ENCODE assay signal across 8 cellular contexts in the genomic region with DNA sequence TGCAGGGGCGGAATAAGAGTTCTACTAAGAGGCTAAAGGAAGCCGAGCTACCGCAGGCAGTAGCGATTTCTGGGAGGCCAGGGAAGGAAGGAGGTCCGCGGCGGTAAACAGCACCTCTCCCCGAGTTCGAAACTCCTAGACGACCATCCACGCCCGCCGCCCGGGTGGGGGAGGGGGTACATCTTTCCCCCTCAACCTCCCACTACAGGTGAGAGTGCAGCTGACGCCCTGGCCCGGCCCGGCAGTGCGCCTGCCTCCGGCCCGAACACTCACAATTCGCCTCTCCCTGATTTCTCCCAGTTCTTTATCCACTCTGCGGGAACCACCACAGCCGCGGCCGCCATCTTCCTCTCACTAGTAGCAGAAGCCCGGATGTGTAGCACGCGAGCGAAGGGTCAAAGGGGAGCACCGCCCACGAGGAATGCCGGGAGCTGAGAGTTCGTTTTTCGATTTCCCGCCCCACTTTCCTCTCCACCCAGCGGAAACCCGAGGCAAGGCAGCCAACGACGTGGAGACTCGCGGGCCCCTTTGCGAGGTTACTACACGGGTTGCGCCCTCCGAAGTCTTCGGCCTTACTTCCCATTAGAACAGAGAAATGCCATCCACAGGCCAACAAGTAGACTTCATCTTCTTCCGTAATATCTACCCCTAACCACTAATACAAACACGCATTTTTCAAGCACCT. TPM values are rescaled to one million over a fixed set of nuclear protein-coding genes. Genes with fewer than 3 reads are reported as not detected.
A peak's percentile ranks its signal among the peaks of the same experiment; 100 is the strongest.
DNase-seq lines count a peak whose midpoint lies in the region; ATAC-seq and TF ChIP-seq lines count a peak whose summit lies in the region.

A gene with protein sequence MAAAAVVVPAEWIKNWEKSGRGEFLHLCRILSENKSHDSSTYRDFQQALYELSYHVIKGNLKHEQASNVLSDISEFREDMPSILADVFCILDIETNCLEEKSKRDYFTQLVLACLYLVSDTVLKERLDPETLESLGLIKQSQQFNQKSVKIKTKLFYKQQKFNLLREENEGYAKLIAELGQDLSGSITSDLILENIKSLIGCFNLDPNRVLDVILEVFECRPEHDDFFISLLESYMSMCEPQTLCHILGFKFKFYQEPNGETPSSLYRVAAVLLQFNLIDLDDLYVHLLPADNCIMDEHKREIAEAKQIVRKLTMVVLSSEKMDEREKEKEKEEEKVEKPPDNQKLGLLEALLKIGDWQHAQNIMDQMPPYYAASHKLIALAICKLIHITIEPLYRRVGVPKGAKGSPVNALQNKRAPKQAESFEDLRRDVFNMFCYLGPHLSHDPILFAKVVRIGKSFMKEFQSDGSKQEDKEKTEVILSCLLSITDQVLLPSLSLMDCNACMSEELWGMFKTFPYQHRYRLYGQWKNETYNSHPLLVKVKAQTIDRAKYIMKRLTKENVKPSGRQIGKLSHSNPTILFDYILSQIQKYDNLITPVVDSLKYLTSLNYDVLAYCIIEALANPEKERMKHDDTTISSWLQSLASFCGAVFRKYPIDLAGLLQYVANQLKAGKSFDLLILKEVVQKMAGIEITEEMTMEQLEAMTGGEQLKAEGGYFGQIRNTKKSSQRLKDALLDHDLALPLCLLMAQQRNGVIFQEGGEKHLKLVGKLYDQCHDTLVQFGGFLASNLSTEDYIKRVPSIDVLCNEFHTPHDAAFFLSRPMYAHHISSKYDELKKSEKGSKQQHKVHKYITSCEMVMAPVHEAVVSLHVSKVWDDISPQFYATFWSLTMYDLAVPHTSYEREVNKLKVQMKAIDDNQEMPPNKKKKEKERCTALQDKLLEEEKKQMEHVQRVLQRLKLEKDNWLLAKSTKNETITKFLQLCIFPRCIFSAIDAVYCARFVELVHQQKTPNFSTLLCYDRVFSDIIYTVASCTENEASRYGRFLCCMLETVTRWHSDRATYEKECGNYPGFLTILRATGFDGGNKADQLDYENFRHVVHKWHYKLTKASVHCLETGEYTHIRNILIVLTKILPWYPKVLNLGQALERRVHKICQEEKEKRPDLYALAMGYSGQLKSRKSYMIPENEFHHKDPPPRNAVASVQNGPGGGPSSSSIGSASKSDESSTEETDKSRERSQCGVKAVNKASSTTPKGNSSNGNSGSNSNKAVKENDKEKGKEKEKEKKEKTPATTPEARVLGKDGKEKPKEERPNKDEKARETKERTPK (N-terminal part only) (minus strand): TSS at position 374 of the 685 bp plus-strand sequence. CDS start 30 bp downstream, at position 344.

- 1% methylated on average over 48 of the region's 48 CpGs for WGBS in liver

- H3K9ac ChIP-seq in liver (ENCODE audit: low read depth in 1 of 2, low read length in 2 of 2): peak within 1 kb of the TSS; percentile 35 to 66

- H3K4me3 ChIP-seq in liver (ENCODE audit: low read depth in 1 of 3, low read length in 3 of 3): peak within 1 kb of the TSS; percentile 77 to 83 (median 78)

- H3K9me3 ChIP-seq in liver (ENCODE audit: control insufficient read depth in 4 of 4, low read length in 3 of 4): no peaks in the 10 kb centered on the region

- ATAC-seq in GM19351 (IDR thresholded peaks at IDR 0.05; ENCODE audit: unreplicated experiment) (peak; percentile 83), HG03558 (IDR thresholded peaks at IDR 0.05; ENCODE audit: extremely low read depth, unreplicated experiment) (peak; percentile 67)

- TF ChIP-seq CTCF in liver (IDR thresholded peaks at IDR 0.05; ENCODE audit: low read depth, low read length, missing input control): peak; percentile 43

- no peaks in the 10 kb centered on the region for H3K36me3 ChIP-seq in liver (ENCODE audit: control insufficient read depth in 4 of 4, insufficient read depth in 3 of 4, low read depth in 1 of 4, low read length in 3 of 4)

- no peaks in the 10 kb centered on the region for H3K27me3 ChIP-seq in liver (ENCODE audit: control insufficient read depth in 4 of 4, insufficient read depth in 4 of 4, low read length in 3 of 4)

- H3K4me1 ChIP-seq in liver (ENCODE audit: control insufficient read depth in 4 of 4, insufficient read depth in 4 of 4, low read length in 3 of 4): peaks cover 0 to 5% (median 4%) of the 10 kb centered on the region in 4 donors

- peak within 1 kb of the TSS; percentile 66 to 81 for H3K27ac ChIP-seq in liver (ENCODE audit: low read depth in 1 of 2, low read length in 2 of 2)

- peak; percentile 41 to 65 for TF ChIP-seq RAD21 in liver (IDR thresholded peaks at IDR 0.05)

- DNase-seq in CD1c-positive myeloid dendritic cell (ENCODE audit: extremely low spot score) (peak; percentile 90), NCI-H748 (lab: John Stamatoyannopoulos, UW; ENCODE audit: unreplicated experiment) (peak; percentile 93), dermis microvascular lymphatic vessel endothelial cell (ENCODE audit: low read depth in 2 of 2) (peak; percentile 62 to 81)
- peak; percentile 77 to 85 for DNase-seq in activated CD4-positive, alpha-beta T cell treated with anti-CD3 and anti-CD28 coated beads, Interleukin-2, amount 50 U/mL, for 48 hours
- DNase-seq in stimulated activated CD4-positive, alpha-beta T cell treated with anti-CD3 and anti-CD28 coated beads, Interleukin-4, amount 100 ng/mL, for 24 hours: peak; percentile 83

TF ChIP-seq in liver, 16 proteins besides CTCF, POLR2A, EP300 and RAD21:
- TF ChIP-seq RXRA (IDR thresholded peaks at IDR 0.05) (peak; percentile 24 to 30), GABPA (IDR thresholded peaks at IDR 0.05 in 1 of 2, conservative IDR thresholded peaks at IDR 0.05 in 1 of 2) (peak in 1 of 2 donors; percentile 65), TAF1 (conservative IDR thresholded peaks at IDR 0.05) (no peak), YY1 (IDR thresholded peaks at IDR 0.05) (peak; percentile 97), HNF4G (IDR thresholded peaks at IDR 0.05) (no peak), FOXA2 (IDR thresholded peaks at IDR 0.05) (no peak), SP1 (IDR thresholded peaks at IDR 0.05) (no peak), JUND (IDR thresholded peaks at IDR 0.05) (no peak), NR2F2 (IDR thresholded peaks at IDR 0.05) (peak; percentile 87), HNF4A (conservative IDR thresholded peaks at IDR 0.05) (peak in 1 of 2 donors; percentile 26), FOXA1 (IDR thresholded peaks at IDR 0.05) (no peak), EGR1 (IDR thresholded peaks at IDR 0.05; ENCODE audit: low read depth in 2 of 2) (no peak)
- TF ChIP-seq, protein P1, sequence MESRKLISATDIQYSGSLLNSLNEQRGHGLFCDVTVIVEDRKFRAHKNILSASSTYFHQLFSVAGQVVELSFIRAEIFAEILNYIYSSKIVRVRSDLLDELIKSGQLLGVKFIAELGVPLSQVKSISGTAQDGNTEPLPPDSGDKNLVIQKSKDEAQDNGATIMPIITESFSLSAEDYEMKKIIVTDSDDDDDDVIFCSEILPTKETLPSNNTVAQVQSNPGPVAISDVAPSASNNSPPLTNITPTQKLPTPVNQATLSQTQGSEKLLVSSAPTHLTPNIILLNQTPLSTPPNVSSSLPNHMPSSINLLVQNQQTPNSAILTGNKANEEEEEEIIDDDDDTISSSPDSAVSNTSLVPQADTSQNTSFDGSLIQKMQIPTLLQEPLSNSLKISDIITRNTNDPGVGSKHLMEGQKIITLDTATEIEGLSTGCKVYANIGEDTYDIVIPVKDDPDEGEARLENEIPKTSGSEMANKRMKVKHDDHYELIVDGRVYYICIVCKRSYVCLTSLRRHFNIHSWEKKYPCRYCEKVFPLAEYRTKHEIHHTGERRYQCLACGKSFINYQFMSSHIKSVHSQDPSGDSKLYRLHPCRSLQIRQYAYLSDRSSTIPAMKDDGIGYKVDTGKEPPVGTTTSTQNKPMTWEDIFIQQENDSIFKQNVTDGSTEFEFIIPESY (IDR thresholded peaks at IDR 0.05): peak; percentile 47
- TF ChIP-seq, protein P2, sequence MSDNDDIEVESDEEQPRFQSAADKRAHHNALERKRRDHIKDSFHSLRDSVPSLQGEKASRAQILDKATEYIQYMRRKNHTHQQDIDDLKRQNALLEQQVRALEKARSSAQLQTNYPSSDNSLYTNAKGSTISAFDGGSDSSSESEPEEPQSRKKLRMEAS (IDR thresholded peaks at IDR 0.05): peak; percentile 62
- TF ChIP-seq, protein P3, sequence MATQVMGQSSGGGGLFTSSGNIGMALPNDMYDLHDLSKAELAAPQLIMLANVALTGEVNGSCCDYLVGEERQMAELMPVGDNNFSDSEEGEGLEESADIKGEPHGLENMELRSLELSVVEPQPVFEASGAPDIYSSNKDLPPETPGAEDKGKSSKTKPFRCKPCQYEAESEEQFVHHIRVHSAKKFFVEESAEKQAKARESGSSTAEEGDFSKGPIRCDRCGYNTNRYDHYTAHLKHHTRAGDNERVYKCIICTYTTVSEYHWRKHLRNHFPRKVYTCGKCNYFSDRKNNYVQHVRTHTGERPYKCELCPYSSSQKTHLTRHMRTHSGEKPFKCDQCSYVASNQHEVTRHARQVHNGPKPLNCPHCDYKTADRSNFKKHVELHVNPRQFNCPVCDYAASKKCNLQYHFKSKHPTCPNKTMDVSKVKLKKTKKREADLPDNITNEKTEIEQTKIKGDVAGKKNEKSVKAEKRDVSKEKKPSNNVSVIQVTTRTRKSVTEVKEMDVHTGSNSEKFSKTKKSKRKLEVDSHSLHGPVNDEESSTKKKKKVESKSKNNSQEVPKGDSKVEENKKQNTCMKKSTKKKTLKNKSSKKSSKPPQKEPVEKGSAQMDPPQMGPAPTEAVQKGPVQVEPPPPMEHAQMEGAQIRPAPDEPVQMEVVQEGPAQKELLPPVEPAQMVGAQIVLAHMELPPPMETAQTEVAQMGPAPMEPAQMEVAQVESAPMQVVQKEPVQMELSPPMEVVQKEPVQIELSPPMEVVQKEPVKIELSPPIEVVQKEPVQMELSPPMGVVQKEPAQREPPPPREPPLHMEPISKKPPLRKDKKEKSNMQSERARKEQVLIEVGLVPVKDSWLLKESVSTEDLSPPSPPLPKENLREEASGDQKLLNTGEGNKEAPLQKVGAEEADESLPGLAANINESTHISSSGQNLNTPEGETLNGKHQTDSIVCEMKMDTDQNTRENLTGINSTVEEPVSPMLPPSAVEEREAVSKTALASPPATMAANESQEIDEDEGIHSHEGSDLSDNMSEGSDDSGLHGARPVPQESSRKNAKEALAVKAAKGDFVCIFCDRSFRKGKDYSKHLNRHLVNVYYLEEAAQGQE (IDR thresholded peaks at IDR 0.05): no peak
- TF ChIP-seq, protein P4, sequence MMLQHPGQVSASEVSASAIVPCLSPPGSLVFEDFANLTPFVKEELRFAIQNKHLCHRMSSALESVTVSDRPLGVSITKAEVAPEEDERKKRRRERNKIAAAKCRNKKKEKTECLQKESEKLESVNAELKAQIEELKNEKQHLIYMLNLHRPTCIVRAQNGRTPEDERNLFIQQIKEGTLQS (IDR thresholded peaks at IDR 0.05): no peak

RNA-seq across cellular contexts. Expression of the gene that starts here (rescaled TPM):
- total RNA-seq in dermis microvascular lymphatic vessel endothelial cell (38.8 and 39.3 TPM in 2 replicates), liver (10 to 100 TPM; 40.9 to 55.9 TPM)
- polyA plus RNA-seq in liver: 10 to 100 TPM; 10.6 to 40.5 TPM

Comparison
In these comparisons a context has a peak if more than half of its experiments do, and no peak if none do; other contexts are left out.
1. Peak in every context shown above with its lines: DNase-seq, ATAC-seq, H3K4me3 ChIP-seq and H3K27ac ChIP-seq.